In genomic region chr16:89118361-89119061, GRCh38 we compare ENCODE assay signal across 16 cellular contexts. TPM values are rescaled to one million over a fixed set of nuclear protein-coding genes. Genes with fewer than 3 reads are reported as not detected.
DNase-seq lines count a peak whose midpoint lies in the region; ATAC-seq and TF ChIP-seq lines count a peak whose summit lies in the region.
"Had no signal": no experiment of that assay in that cellular context is flagged by ENCODE, and none has a peak within 500 bp of the region (broad histone marks: within the 10 kb centered on the region; RNA-seq: fewer than 3 reads in every experiment).

No MANE protein-coding gene starts in this region.

- WGBS in tibial nerve, 2 donors: 64 to 70% methylated on average over 19 to 21 of the region's 21 CpGs

- no peak for TF ChIP-seq POLR2A in tibial nerve (IDR thresholded peaks at IDR 0.05)

- no peak for DNase-seq in CD4-positive, CD25-positive, alpha-beta regulatory T cell
- DNase-seq in chondrocyte (ENCODE audit: low spot score) (peak; percentile 62), tibial nerve (ENCODE audit: low spot score in 2 of 2) (no peak), ureter (ENCODE audit: low spot score) (no peak)
- DNase-seq in naive thymus-derived CD8-positive, alpha-beta T cell: peak in 1 of 10 donors; percentile 49
- DNase-seq: activated gamma-delta T cell treated with Interleukin-2 at 50 U/mL for 16 hours had no signal

- POLR2A ChIA-PET in naive thymus-derived CD8-positive, alpha-beta T cell (lab: Charles Lee): interaction anchor here (0.9 to 1.6 kb wide), 3 partner anchors 9 to 25 kb away, joined by 3 to 5 read pairs (median 4); partner anchors contain the start of gene ACSF3

- peak overlapping the region; percentile 11 for H3K27ac ChIP-seq in CD4-positive, CD25-positive, alpha-beta regulatory T cell (ENCODE audit: insufficient read depth, low read length, poor library complexity, severe bottlenecking)
- H3K27ac ChIP-seq in KOPT-K1 (ENCODE audit: low read depth, low read length, poor library complexity, severe bottlenecking) (peak overlapping the region; percentile 99), tibial nerve (no peak overlapping the region)
- H3K27ac ChIP-seq: C4-2B, coronary artery had no signal

- peaks cover 0 to 1% (median 0%) of the 10 kb centered on the region in 7 donors for H3K9me3 Mint-ChIP-seq in CD4-positive, CD25-positive, alpha-beta regulatory T cell
- no peaks in the 10 kb centered on the region for H3K9me3 Mint-ChIP-seq in chondrocyte (ENCODE audit: low read depth)
- H3K9me3 Mint-ChIP-seq in naive thymus-derived CD8-positive, alpha-beta T cell: no peaks in the 10 kb centered on the region

- H3K4me1 ChIP-seq in CD4-positive, CD25-positive, alpha-beta regulatory T cell (ENCODE audit: control insufficient read depth, insufficient read depth, low read length, poor library complexity, severe bottlenecking): peaks cover 52% of the 10 kb centered on the region
- peaks cover 0 to 14% (median 4%) of the 10 kb centered on the region in 4 donors for H3K4me1 ChIP-seq in tibial nerve

- peak overlapping the region in 1 of 4 donors; percentile 51 for H3K4me3 Mint-ChIP-seq in CD4-positive, CD25-positive, alpha-beta regulatory T cell
- H3K4me3 Mint-ChIP-seq in chondrocyte (ENCODE audit: unreplicated experiment): no peak overlapping the region
- H3K4me3 Mint-ChIP-seq in naive thymus-derived CD8-positive, alpha-beta T cell: peak overlapping the region in 3 of 10 donors; percentile 11 to 43 (median 15)

- peak overlapping the region; percentile 64 to 93 (median 85) for H3K27ac Mint-ChIP-seq in CD4-positive, CD25-positive, alpha-beta regulatory T cell
- no peak overlapping the region for H3K27ac Mint-ChIP-seq in chondrocyte (ENCODE audit: unreplicated experiment)
- peak overlapping the region; percentile 48 to 100 (median 92) for H3K27ac Mint-ChIP-seq in naive thymus-derived CD8-positive, alpha-beta T cell

- H3K4me3 ChIP-seq in CD4-positive, CD25-positive, alpha-beta regulatory T cell (ENCODE audit: low read depth, low read length): no peak overlapping the region
- no peak overlapping the region for H3K4me3 ChIP-seq in tibial nerve
- H3K4me3 ChIP-seq: coronary artery had no signal

- ATAC-seq in CD4-positive, CD25-positive, alpha-beta regulatory T cell (ENCODE audit: low read depth in 2 of 2): no peak
- ATAC-seq in naive thymus-derived CD8-positive, alpha-beta T cell: no peak
- no peak for ATAC-seq in HG02973 (IDR thresholded peaks at IDR 0.05; ENCODE audit: unreplicated experiment)
- ATAC-seq in HG02798 (IDR thresholded peaks at IDR 0.05; ENCODE audit: poor library complexity, unreplicated experiment): no peak

- H3K27me3 Mint-ChIP-seq in CD4-positive, CD25-positive, alpha-beta regulatory T cell: no peaks in the 10 kb centered on the region
- no peaks in the 10 kb centered on the region for H3K27me3 Mint-ChIP-seq in chondrocyte (ENCODE audit: low read depth)
- H3K27me3 Mint-ChIP-seq in naive thymus-derived CD8-positive, alpha-beta T cell: no peaks in the 10 kb centered on the region

- no peaks in the 10 kb centered on the region for H3K27me3 ChIP-seq in CD4-positive, CD25-positive, alpha-beta regulatory T cell (ENCODE audit: control insufficient read depth, insufficient read depth, low read length)
- no peaks in the 10 kb centered on the region for H3K27me3 ChIP-seq in tibial nerve

- no peaks in the 10 kb centered on the region for H3K9me3 ChIP-seq in CD4-positive, CD25-positive, alpha-beta regulatory T cell (ENCODE audit: control insufficient read depth in 2 of 2, low read length in 2 of 2)
- no peaks in the 10 kb centered on the region for H3K9me3 ChIP-seq in KOPT-K1 (ENCODE audit: insufficient read depth, low read length, poor library complexity, severe bottlenecking)
- H3K9me3 ChIP-seq in tibial nerve: no peaks in the 10 kb centered on the region

- TF ChIP-seq EP300 in tibial nerve (IDR thresholded peaks at IDR 0.05): no peak

- H3K4me1 Mint-ChIP-seq in CD4-positive, CD25-positive, alpha-beta regulatory T cell: peaks cover 10 to 76% (median 27%) of the 10 kb centered on the region in 4 donors
- peaks cover 14% of the 10 kb centered on the region for H3K4me1 Mint-ChIP-seq in chondrocyte (ENCODE audit: low read depth)
- peaks cover 24 to 80% (median 60%) of the 10 kb centered on the region in 4 donors for H3K4me1 Mint-ChIP-seq in naive thymus-derived CD8-positive, alpha-beta T cell

- TF ChIP-seq CTCF in chondrocyte (IDR thresholded peaks at IDR 0.05): no peak
- no peak for TF ChIP-seq CTCF in tibial nerve (IDR thresholded peaks at IDR 0.05)

- H3K36me3 ChIP-seq in CD4-positive, CD25-positive, alpha-beta regulatory T cell (ENCODE audit: control insufficient read depth, insufficient read depth, low read length): peaks cover 34% of the 10 kb centered on the region
- H3K36me3 ChIP-seq in KOPT-K1 (ENCODE audit: insufficient read depth, low read length) (peaks cover 85% of the 10 kb centered on the region), tibial nerve (peaks cover 3 to 100% (median 8%) of the 10 kb centered on the region in 3 donors)

- H3K36me3 Mint-ChIP-seq in CD4-positive, CD25-positive, alpha-beta regulatory T cell: peaks cover 27% of the 10 kb centered on the region
- peaks cover 35% of the 10 kb centered on the region for H3K36me3 Mint-ChIP-seq in chondrocyte (ENCODE audit: low read depth)
- H3K36me3 Mint-ChIP-seq in naive thymus-derived CD8-positive, alpha-beta T cell: peaks cover 0 to 24% (median 17%) of the 10 kb centered on the region in 3 donors

RNA-seq across cellular contexts. Expression of gene ACSF3, which starts 24.9 kb away (rescaled TPM):
- total RNA-seq in CD4-positive, CD25-positive, alpha-beta regulatory T cell: 56.3 TPM
- 10 to 100 TPM; 24.1 to 32.8 (median 27.8) TPM for polyA plus RNA-seq in CD4-positive, CD25-positive, alpha-beta regulatory T cell
- 19.5 to 24.4 TPM (median 20.8 TPM) in 3 replicates for total RNA-seq in chondrocyte
- total RNA-seq in naive thymus-derived CD8-positive, alpha-beta T cell: 10 to 100 TPM; 61.5 to 64.4 TPM
- polyA plus RNA-seq in naive thymus-derived CD8-positive, alpha-beta T cell: 10 to 100 TPM; 21.3 to 44.7 (median 22.9) TPM
- total RNA-seq in tibial nerve: 10 to 100 TPM; 29.9 to 48.0 (median 40.3) TPM
- 51.7 TPM for total RNA-seq in ureter

RNA-seq across cellular contexts. Expression of gene CDH15, which starts 53.0 kb away (rescaled TPM):
- 0.17 TPM for total RNA-seq in CD4-positive, CD25-positive, alpha-beta regulatory T cell
- polyA plus RNA-seq in CD4-positive, CD25-positive, alpha-beta regulatory T cell: not detected
- 0.20 to 0.23 TPM in 2 of 3 replicates, not detected in the other for total RNA-seq in chondrocyte
- not detected for total RNA-seq in naive thymus-derived CD8-positive, alpha-beta T cell
- polyA plus RNA-seq in naive thymus-derived CD8-positive, alpha-beta T cell: not detected
- total RNA-seq in tibial nerve: 1 to 10 TPM in 2 of 4 donors, under 1 TPM in 2; 0.84 to 8.1 (median 1.9) TPM
- not detected for total RNA-seq in ureter
- total RNA-seq: HT-29; mononuclear cell; OCI-LY7; renal cortical epithelial cell; T-helper 1 cell treated with Interleukin-12 subunit alpha and Interleukin-12 subunit beta and Interleukin-4 antibody, amounts not matched to agents 30 ng/mL and 1 ng/mL, for 36 hours had no signal

Comparison
In these comparisons a context has a peak if more than half of its experiments do, and no peak if none do; other contexts are left out.
1. H3K27ac ChIP-seq: peak in CD4-positive, CD25-positive, alpha-beta regulatory T cell (single experiment) and KOPT-K1 (single experiment); none in tibial nerve (0 of 4).